13 cellular contexts compared by ENCODE assay signal in genomic region chr11:36793542-36793926, GRCh38.
DNase-seq lines count a peak whose midpoint lies in the region; ATAC-seq, FAIRE-seq and TF ChIP-seq lines count a peak whose summit lies in the region.
"Had no signal": no experiment of that assay in that cellular context is flagged by ENCODE, and none has a peak within 500 bp of the region (broad histone marks: within the 10 kb centered on the region; RNA-seq: fewer than 3 reads in every experiment).

No MANE protein-coding gene starts in this region.

- H3K36me3 ChIP-seq in MG63, result no peaks in the 10 kb centered on the region

- H3K27me3 Mint-ChIP-seq in neural crest cell (ENCODE audit: low read depth), result peaks cover 5% of the 10 kb centered on the region

- peak; percentile 34 for TF ChIP-seq CTCF in D721Med (IDR thresholded peaks at IDR 0.05; ENCODE audit: insufficient read depth, missing control alignments)
- peak; percentile 19 for TF ChIP-seq CTCF in choroid plexus epithelial cell (conservative IDR thresholded peaks at IDR 0.05; ENCODE audit: low read depth, low read length)
- TF ChIP-seq CTCF in neural crest cell (conservative IDR thresholded peaks at IDR 0.05), result peak; percentile 21

- FAIRE-seq in D721Med (lab: Jason Lieb, UNC), result no peak

- DNase-seq in D721Med (ENCODE audit: insufficient read length, low spot score) (no peak), MG63 (no peak), choroid plexus epithelial cell (ENCODE audit: low read depth) (no peak), neural crest cell (ENCODE audit: low read depth, low spot score) (peak; percentile 4), iPS-NIHi7 (ENCODE audit: extremely low spot score) (no peak)
- DNase-seq in stimulated activated naive CD4-positive, alpha-beta T cell treated with Interleukin-2 at 50 U/mL for 16 hours (lab: John Stamatoyannopoulos, UW), result no peak
- DNase-seq: activated T-cell treated with anti-CD3 and anti-CD28 coated beads, Interleukin-2, amount 50 U/mL, for 1 hour; aorta; NCI-H226; Right ventricle myocardium superior had no signal

- no peaks in the 10 kb centered on the region for H3K9me3 ChIP-seq in MG63

- H3K4me3 Mint-ChIP-seq in neural crest cell, result no peak overlapping the region

- H3K27me3 ChIP-seq in MG63, result peaks cover 3% of the 10 kb centered on the region; the same call in 1 of the 2 replicates

- H3K4me3 ChIP-seq in MG63, result peak overlapping the region; percentile 6
- H3K4me3 ChIP-seq in choroid plexus epithelial cell (ENCODE audit: low read depth, low read length), result no peak overlapping the region

- H3K9me3 Mint-ChIP-seq in neural crest cell, result no peaks in the 10 kb centered on the region

- no peaks in the 10 kb centered on the region for H3K4me1 Mint-ChIP-seq in neural crest cell

- H3K36me3 Mint-ChIP-seq in neural crest cell (ENCODE audit: low read depth), result no peaks in the 10 kb centered on the region

- ATAC-seq in GM21737 (IDR thresholded peaks at IDR 0.05; ENCODE audit: unreplicated experiment) (no peak), GM19395 (IDR thresholded peaks at IDR 0.05; ENCODE audit: unreplicated experiment) (no peak)
- ATAC-seq: activated CD4-positive, CD25-positive, alpha-beta regulatory T cell treated with anti-CD3 and anti-CD28 coated beads, Interleukin-2, amount 50 U/mL, for 24 hours had no signal

- H3K27ac Mint-ChIP-seq in neural crest cell (ENCODE audit: unreplicated experiment), result no peak overlapping the region
